ENCODE assay signal across 11 cellular contexts in genomic region chr21:45421071-45421845, GRCh38. TPM values are rescaled to one million over a fixed set of nuclear protein-coding genes. Genes with fewer than 3 reads are reported as not detected.
DNase-seq lines count a peak whose midpoint lies in the region; ATAC-seq, FAIRE-seq and TF ChIP-seq lines count a peak whose summit lies in the region.
"Had no signal": no experiment of that assay in that cellular context is flagged by ENCODE, and none has a peak within 500 bp of the region (broad histone marks: within the 10 kb centered on the region; RNA-seq: fewer than 3 reads in every experiment).

No MANE protein-coding gene starts in this region.

- no peaks in the 10 kb centered on the region for H3K9me3 ChIP-seq in left ventricle myocardium inferior (replicated peaks)
- H3K9me3 ChIP-seq in small intestine (ENCODE audit: control insufficient read depth, low read depth) = no peaks in the 10 kb centered on the region
- H3K9me3 ChIP-seq in SJCRH30 (replicated peaks) = no peaks in the 10 kb centered on the region

- peak; percentile 4; the same call in 1 of the 3 replicates for ATAC-seq in SK-N-SH treated with all-trans-retinoic acid at 6 μM for 48 hours

- no peak overlapping the region for H3K4me3 ChIP-seq in left ventricle myocardium inferior
- H3K4me3 ChIP-seq in small intestine (ENCODE audit: low read depth in 1 of 2, low read length in 2 of 2) = no peak overlapping the region
- H3K4me3 ChIP-seq in SJCRH30 = no peak overlapping the region

- no peaks in the 10 kb centered on the region for H3K27me3 ChIP-seq in left ventricle myocardium inferior (ENCODE audit: low read depth)
- no peaks in the 10 kb centered on the region for H3K27me3 ChIP-seq in small intestine (ENCODE audit: control insufficient read depth in 2 of 2, insufficient read depth in 2 of 2, low read length in 2 of 2)
- no peaks in the 10 kb centered on the region for H3K27me3 ChIP-seq in SJCRH30

- intact Hi-C loops in left ventricle myocardium inferior (cut with micrococcal nuclease) = no loop called here

- WGBS in small intestine, 3 donors = 41 to 65% (median 54%) methylated on average over 25 of the region's 25 CpGs

- peak; percentile 62 for DNase-seq in HPDE6-E6E7 (ENCODE audit: extremely low spot score)
- peak; percentile 18 for DNase-seq in left ventricle myocardium inferior
- DNase-seq in small intestine = peak; percentile 65
- no peak for DNase-seq in NCI-H187 (lab: John Stamatoyannopoulos, UW)
- DNase-seq in SJCRH30 = no peak
- DNase-seq in NCI-H146 (lab: John Stamatoyannopoulos, UW) = no peak
- DNase-seq: activated naive CD8-positive, alpha-beta T cell treated with anti-CD3 and anti-CD28 coated beads, Interleukin-2, amount 10 ng/mL, durations not matched to agents 7 days and 5 days; NCI-H1436 had no signal

- TF ChIP-seq CTCF in left ventricle myocardium inferior (IDR thresholded peaks at IDR 0.05; ENCODE audit: borderline replicate concordance) = no peak

- peaks cover 54% of the 10 kb centered on the region for H3K4me1 ChIP-seq in left ventricle myocardium inferior
- peaks cover 2% of the 10 kb centered on the region in 2 donors for H3K4me1 ChIP-seq in small intestine (ENCODE audit: control insufficient read depth in 2 of 2, insufficient read depth in 1 of 2, low read depth in 1 of 2, low read length in 1 of 2)
- H3K4me1 ChIP-seq in SJCRH30 = peaks cover 41% of the 10 kb centered on the region

- H3K36me3 ChIP-seq in left ventricle myocardium inferior (no peaks in the 10 kb centered on the region), small intestine (ENCODE audit: control insufficient read depth in 2 of 2, insufficient read depth in 2 of 2, low read length in 2 of 2) (no peaks in the 10 kb centered on the region), SJCRH30 (no peaks in the 10 kb centered on the region)

- FAIRE-seq in small intestine (lab: Jason Lieb, UNC) = no peak
- FAIRE-seq: endothelial cell of umbilical vein, islet of Langerhans had no signal

- H3K27ac ChIP-seq in left ventricle myocardium inferior (replicated peaks) = peak overlapping the region; percentile 84
- no peak overlapping the region for H3K27ac ChIP-seq in small intestine (ENCODE audit: low read depth in 1 of 2, low read length in 1 of 2)
- H3K27ac ChIP-seq in SJCRH30 = no peak overlapping the region

TF ChIP-seq in SK-N-SH treated with all-trans-retinoic acid at 6 μM for 48 hours, 23 proteins besides CTCF, POLR2A, EP300 and RAD21:
- no peak for TF ChIP-seq ZNF70 (CRISPR knock-in tag; IDR thresholded peaks at IDR 0.05)
- no peak for TF ChIP-seq PPARA (CRISPR knock-in tag; IDR thresholded peaks at IDR 0.05; ENCODE audit: borderline replicate concordance)
- no peak for TF ChIP-seq ISL1 (CRISPR knock-in tag; IDR thresholded peaks at IDR 0.05)
- no peak for TF ChIP-seq ESRRG (CRISPR knock-in tag; IDR thresholded peaks at IDR 0.05)
- TF ChIP-seq BACH2 (CRISPR knock-in tag; IDR thresholded peaks at IDR 0.05; ENCODE audit: borderline replicate concordance) = no peak
- no peak for TF ChIP-seq ARNTL (CRISPR knock-in tag; IDR thresholded peaks at IDR 0.05; ENCODE audit: borderline replicate concordance, low read depth)
- TF ChIP-seq OSR1 (CRISPR knock-in tag; IDR thresholded peaks at IDR 0.05) = no peak
- TF ChIP-seq POU6F1 (CRISPR knock-in tag; IDR thresholded peaks at IDR 0.05; ENCODE audit: borderline replicate concordance, low read depth) = no peak

RNA-seq across cellular contexts. Expression of gene COL18A1, which starts 16.3 kb away (rescaled TPM):
- total RNA-seq in left ventricle myocardium inferior = 66.5 TPM
- polyA plus RNA-seq in small intestine = 10 to 100 TPM in 1 of 3 donors, 1 to 10 TPM in 2; 2.2 to 34.3 (median 5.7) TPM
- total RNA-seq in SJCRH30 (2014; rRNA removed; shearing (Covaris generic)) = 18.5 and 19.5 TPM in 2 replicates

Comparison
In these comparisons a context has a peak if more than half of its experiments do, and no peak if none do; other contexts are left out.
1. DNase-seq: peak in HPDE6-E6E7 (single experiment), left ventricle myocardium inferior (single experiment) and small intestine (single experiment); none in NCI-H187 (0 of 2), SJCRH30 (0 of 2) and NCI-H146 (single experiment).